In the genomic region with DNA sequence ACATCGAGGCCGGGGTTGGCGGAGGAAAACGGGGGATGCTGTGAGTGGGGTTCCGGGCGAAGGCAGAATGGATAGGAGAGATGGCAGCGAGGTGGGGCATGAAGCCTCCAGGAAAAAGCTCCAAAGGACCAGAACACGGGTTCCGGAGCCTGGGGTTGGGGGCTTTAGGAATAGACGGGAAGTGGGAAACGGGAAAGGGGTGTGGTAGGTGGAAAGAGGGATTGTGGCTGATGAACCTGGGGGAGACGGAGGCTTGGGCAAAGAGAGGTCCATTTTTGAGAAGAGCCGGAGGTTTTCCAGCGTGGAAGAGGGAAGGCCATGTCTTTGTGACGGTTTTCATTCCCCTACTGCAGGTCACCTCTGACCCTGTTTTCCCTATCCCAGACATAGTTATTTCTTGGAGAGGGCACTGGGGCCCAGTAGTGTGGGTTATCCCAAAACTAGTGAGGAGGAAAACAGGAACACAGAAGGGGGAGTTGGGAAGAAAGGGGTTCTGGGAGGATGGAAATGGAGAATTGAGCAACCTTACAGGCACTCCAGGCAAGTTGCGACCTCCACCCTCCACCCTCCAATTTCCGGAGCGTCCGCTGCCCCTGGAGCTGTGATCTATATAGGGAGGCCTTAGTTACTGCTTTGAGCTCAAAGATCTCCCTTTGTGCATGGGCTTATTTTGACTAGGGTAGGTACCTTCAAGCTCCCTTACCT, we compare ENCODE assay signal across 8 cellular contexts. TPM values are rescaled to one million over a fixed set of nuclear protein-coding genes. Genes with fewer than 3 reads are reported as not detected.
DNase-seq lines count a peak whose midpoint lies in the region; ATAC-seq lines count a peak whose summit lies in the region.

No MANE protein-coding gene starts in this region.

- no peak for ATAC-seq in HG03095 (IDR thresholded peaks at IDR 0.05; ENCODE audit: unreplicated experiment)

- H3K4me3 Mint-ChIP-seq in activated naive CD8-positive, alpha-beta T cell treated with anti-CD3 and anti-CD28 coated beads for 36 hours = peak overlapping the region; percentile 89
- H3K4me3 Mint-ChIP-seq in immature natural killer cell = peak overlapping the region; percentile 74 to 89 (median 85)

- peaks cover 7% of the 10 kb centered on the region for H3K36me3 Mint-ChIP-seq in activated naive CD8-positive, alpha-beta T cell treated with anti-CD3 and anti-CD28 coated beads for 36 hours
- no peaks in the 10 kb centered on the region for H3K36me3 Mint-ChIP-seq in immature natural killer cell

- H3K27ac ChIP-seq in substantia nigra (ENCODE audit: low read depth, low read length, poor library complexity, severe bottlenecking) = peak overlapping the region; percentile 93

- peak overlapping the region; percentile 81 for H3K27ac Mint-ChIP-seq in activated naive CD8-positive, alpha-beta T cell treated with anti-CD3 and anti-CD28 coated beads for 36 hours
- peak overlapping the region; percentile 71 to 89 (median 83) for H3K27ac Mint-ChIP-seq in immature natural killer cell

- no peaks in the 10 kb centered on the region for H3K27me3 Mint-ChIP-seq in activated naive CD8-positive, alpha-beta T cell treated with anti-CD3 and anti-CD28 coated beads for 36 hours
- H3K27me3 Mint-ChIP-seq in immature natural killer cell (ENCODE audit: low read depth in 3 of 3) = peaks cover 0 to 18% (median 8%) of the 10 kb centered on the region in 3 donors

- peaks cover 57% of the 10 kb centered on the region for H3K4me1 Mint-ChIP-seq in activated naive CD8-positive, alpha-beta T cell treated with anti-CD3 and anti-CD28 coated beads for 36 hours
- peaks cover 36 to 43% of the 10 kb centered on the region in 2 donors for H3K4me1 Mint-ChIP-seq in immature natural killer cell

- H3K9me3 Mint-ChIP-seq in activated naive CD8-positive, alpha-beta T cell treated with anti-CD3 and anti-CD28 coated beads for 36 hours = no peaks in the 10 kb centered on the region
- H3K9me3 Mint-ChIP-seq in immature natural killer cell = no peaks in the 10 kb centered on the region

- DNase-seq in NCI-H2171 (lab: John Stamatoyannopoulos, UW) = peak; percentile 67
- no peak for DNase-seq in NCI-H2171 treated with DMSO at 0.1 percent for 48 hours (lab: John Stamatoyannopoulos, UW)
- no peak for DNase-seq in activated naive CD8-positive, alpha-beta T cell treated with anti-CD3 and anti-CD28 coated beads for 36 hours
- no peak for DNase-seq in immature natural killer cell
- DNase-seq in substantia nigra (lab: John Stamatoyannopoulos, UW) = peak in 1 of 49 donors; percentile 37
- no peak for DNase-seq in NCI-H524 (lab: John Stamatoyannopoulos, UW)
- DNase-seq in amniotic stem cell (lab: John Stamatoyannopoulos, UW) = no peak

RNA-seq across cellular contexts. Expression of gene ATN1, which starts 1.1 kb away (rescaled TPM):
- 10 to 100 TPM; 27.6 to 28.5 TPM for total RNA-seq in activated naive CD8-positive, alpha-beta T cell treated with anti-CD3 and anti-CD28 coated beads for 36 hours
- polyA plus RNA-seq in immature natural killer cell = 1 to 10 TPM in 2 of 3 donors, not detected in 1; 1.0 to 2.1 TPM

RNA-seq across cellular contexts. Expression of gene ENO2, which starts 14.5 kb away (rescaled TPM):
- 100 to 1,000 TPM; 140 to 141 TPM for total RNA-seq in activated naive CD8-positive, alpha-beta T cell treated with anti-CD3 and anti-CD28 coated beads for 36 hours
- polyA plus RNA-seq in immature natural killer cell = 1 to 10 TPM; 2.0 to 6.5 (median 3.8) TPM

RNA-seq across cellular contexts. Expression of gene RNU7-1, which starts 14.8 kb away (rescaled TPM):
- total RNA-seq in activated naive CD8-positive, alpha-beta T cell treated with anti-CD3 and anti-CD28 coated beads for 36 hours = not detected
- not detected for polyA plus RNA-seq in immature natural killer cell

RNA-seq across cellular contexts. Expression of gene C12orf57, which starts 15.0 kb away (rescaled TPM):
- total RNA-seq in activated naive CD8-positive, alpha-beta T cell treated with anti-CD3 and anti-CD28 coated beads for 36 hours = 100 to 1,000 TPM; 203 to 208 TPM
- polyA plus RNA-seq in immature natural killer cell = 100 to 1,000 TPM in 2 of 3 donors, 10 to 100 TPM in 1; 83.7 to 315 (median 170) TPM

RNA-seq across cellular contexts. Expression of gene PTPN6, which starts 22.3 kb away (rescaled TPM):
- 100 to 1,000 TPM; 457 to 467 TPM for total RNA-seq in activated naive CD8-positive, alpha-beta T cell treated with anti-CD3 and anti-CD28 coated beads for 36 hours
- 100 to 1,000 TPM; 231 to 513 (median 294) TPM for polyA plus RNA-seq in immature natural killer cell
